Comparison of ENCODE assay signal across 16 cellular contexts in genomic region chr4:146061610-146062324, GRCh38.
"Had no signal": no experiment of that assay in that cellular context is flagged by ENCODE, and none has a peak within 500 bp of the region (broad histone marks: within the 10 kb centered on the region; RNA-seq: fewer than 3 reads in every experiment).

No MANE protein-coding gene starts in this region.

- H3K36me3 ChIP-seq: esophagus squamous epithelium, neural progenitor cell, prostate gland, upper lobe of left lung had no signal

- H3K9me3 ChIP-seq: esophagus squamous epithelium, mucosa of descending colon, prostate gland, testis, upper lobe of left lung had no signal

- H3K27me3 ChIP-seq: neural progenitor cell, testis, upper lobe of left lung had no signal

- H3K4me1 ChIP-seq: esophagus squamous epithelium, neural progenitor cell, prostate gland, testis, upper lobe of left lung had no signal

- H3K4me3 ChIP-seq: esophagus squamous epithelium, mucosa of descending colon, neural progenitor cell, prostate gland, skin epidermis, testis, upper lobe of left lung had no signal

- H3K36me3 Mint-ChIP-seq: activated naive CD4-positive, alpha-beta T cell treated with anti-CD3 and anti-CD28 coated beads, Interleukin-2, amount 50 U/mL, for 72 hours; naive thymus-derived CD4-positive, alpha-beta T cell; neural progenitor cell had no signal

- H2AFZ ChIP-seq: neural progenitor cell had no signal

- H3K4me1 Mint-ChIP-seq: neural progenitor cell had no signal

- H3K9ac ChIP-seq: neural progenitor cell had no signal

- H3K4me2 ChIP-seq: neural progenitor cell had no signal

- H3K9me3 Mint-ChIP-seq: effector memory CD8-positive, alpha-beta T cell; neural progenitor cell had no signal

- H3K27ac ChIP-seq: esophagus squamous epithelium, neural progenitor cell, prostate gland, skin epidermis, testis, upper lobe of left lung had no signal

- H3K4me3 Mint-ChIP-seq: effector memory CD8-positive, alpha-beta T cell; naive thymus-derived CD4-positive, alpha-beta T cell; neural progenitor cell had no signal

- DNase-seq: activated CD4-positive, alpha-beta T cell treated with anti-CD3 and anti-CD28 coated beads, Interleukin-2, amount 50 U/mL, for 4 hours; activated gamma-delta T cell; effector memory CD8-positive, alpha-beta T cell; esophagus squamous epithelium; mesenchymal stem cell; mucosa of descending colon; naive thymus-derived CD4-positive, alpha-beta T cell; right cardiac atrium; stimulated activated CD4-positive, alpha-beta T cell treated with anti-CD3 and anti-CD28 coated beads, Interleukin-4, amount 100 ng/mL, for 1 hour; T1000; testis; upper lobe of left lung had no signal

- H3K27ac Mint-ChIP-seq: effector memory CD8-positive, alpha-beta T cell; naive thymus-derived CD4-positive, alpha-beta T cell; neural progenitor cell had no signal

- ATAC-seq: activated naive CD4-positive, alpha-beta T cell treated with anti-CD3 and anti-CD28 coated beads, Interleukin-2, amount 50 U/mL, for 72 hours; effector memory CD8-positive, alpha-beta T cell; mucosa of descending colon; naive thymus-derived CD4-positive, alpha-beta T cell; right cardiac atrium had no signal
